Comparison of ENCODE assay signal across 1 cellular context in the genomic region with DNA sequence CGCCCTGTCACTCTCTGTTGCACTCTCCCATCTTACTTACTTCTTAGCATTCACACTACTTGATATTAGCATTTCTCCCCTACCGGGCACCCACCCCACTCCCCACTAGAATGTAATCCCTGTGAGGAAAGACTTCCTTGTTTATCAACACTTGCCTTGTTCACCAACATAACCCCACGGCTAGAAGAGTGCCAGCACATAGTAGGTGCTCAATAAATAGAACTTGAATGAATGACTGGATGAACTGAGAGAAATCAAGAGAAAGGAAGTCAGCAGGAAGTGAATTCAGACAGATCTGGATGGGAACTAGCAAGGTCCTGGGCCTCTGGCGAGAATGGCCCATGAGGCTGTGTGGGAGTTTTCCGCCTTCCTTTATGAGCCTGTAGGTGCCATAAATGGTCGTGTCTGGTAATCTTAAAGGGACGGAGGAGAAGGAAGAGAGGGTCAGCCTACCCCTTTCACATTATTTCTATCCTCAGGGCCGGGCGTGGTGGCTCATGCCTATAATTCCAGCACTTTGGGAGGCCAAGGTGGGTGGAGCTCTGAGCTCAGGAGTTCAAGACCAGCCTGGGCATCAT.
TF ChIP-seq lines count a peak whose summit lies in the region.

No MANE protein-coding gene starts in this region.

TF ChIP-seq in GM12878, 131 proteins besides CTCF, POLR2A, EP300 and RAD21 (continued from another document):
- TF ChIP-seq ZNF24 (IDR thresholded peaks at IDR 0.05), result 0 out of 2 replicates have a peak, but pooled peaks have one; percentile 23
- TF ChIP-seq SMC3 (IDR thresholded peaks at IDR 0.05; ENCODE audit: borderline replicate concordance, low read length), result no peak
- no peak for TF ChIP-seq ETV6 (conservative IDR thresholded peaks at IDR 0.05 in 1 of 2, IDR thresholded peaks at IDR 0.05 in 1 of 2; ENCODE audit: borderline replicate concordance in 1 of 2, low read depth in 1 of 2)
- peak; percentile 12 for TF ChIP-seq MEF2B (IDR thresholded peaks at IDR 0.05; ENCODE audit: partially characterized antibody, poor library complexity, severe bottlenecking)
- TF ChIP-seq, protein P1, sequence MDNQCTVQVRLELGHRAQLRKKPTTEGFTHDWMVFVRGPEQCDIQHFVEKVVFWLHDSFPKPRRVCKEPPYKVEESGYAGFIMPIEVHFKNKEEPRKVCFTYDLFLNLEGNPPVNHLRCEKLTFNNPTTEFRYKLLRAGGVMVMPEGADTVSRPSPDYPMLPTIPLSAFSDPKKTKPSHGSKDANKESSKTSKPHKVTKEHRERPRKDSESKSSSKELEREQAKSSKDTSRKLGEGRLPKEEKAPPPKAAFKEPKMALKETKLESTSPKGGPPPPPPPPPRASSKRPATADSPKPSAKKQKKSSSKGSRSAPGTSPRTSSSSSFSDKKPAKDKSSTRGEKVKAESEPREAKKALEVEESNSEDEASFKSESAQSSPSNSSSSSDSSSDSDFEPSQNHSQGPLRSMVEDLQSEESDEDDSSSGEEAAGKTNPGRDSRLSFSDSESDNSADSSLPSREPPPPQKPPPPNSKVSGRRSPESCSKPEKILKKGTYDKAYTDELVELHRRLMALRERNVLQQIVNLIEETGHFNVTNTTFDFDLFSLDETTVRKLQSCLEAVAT (IDR thresholded peaks at IDR 0.05), result 0 out of 2 replicates have a peak, but pooled peaks have one; percentile 35
- 0 out of 2 replicates have a peak, but pooled peaks have one; percentile 19 for TF ChIP-seq IKZF1 (conservative IDR thresholded peaks at IDR 0.05)
